Comparison of ENCODE assay signal across 13 cellular contexts in genomic region chr1:46605242-46605641, GRCh38. TPM values are rescaled to one million over a fixed set of nuclear protein-coding genes. Genes with fewer than 3 reads are reported as not detected.
A peak's percentile ranks its signal among the peaks of the same experiment; 100 is the strongest.
DNase-seq lines count a peak whose midpoint lies in the region; ATAC-seq and TF ChIP-seq lines count a peak whose summit lies in the region.
"Had no signal": no experiment of that assay in that cellular context is flagged by ENCODE, and none has a peak within 500 bp of the region (broad histone marks: within the 10 kb centered on the region; RNA-seq: fewer than 3 reads in every experiment).

No MANE protein-coding gene starts in this region.

- ATAC-seq in CD8-positive, alpha-beta T cell = peak; percentile 26
- ATAC-seq in naive B cell (ENCODE audit: low read depth in 2 of 2) (no peak), HG02759 (IDR thresholded peaks at IDR 0.05; ENCODE audit: unreplicated experiment) (no peak), left lobe of liver (no peak)

- H3K4me1 ChIP-seq in CD8-positive, alpha-beta T cell (ENCODE audit: insufficient read depth, low read length) = peaks cover 32% of the 10 kb centered on the region
- 0 out of 2 replicates have a peak, but pooled peaks cover 4% of the 10 kb centered on the region for H3K4me1 ChIP-seq in MM.1S (ENCODE audit: low read length)

- no peak overlapping the region for H3K4me3 ChIP-seq in CD8-positive, alpha-beta T cell (ENCODE audit: low read depth, low read length)
- 0 out of 2 replicates have a peak overlapping the region, but pooled peaks have one; percentile 92 for H3K4me3 ChIP-seq in MM.1S (ENCODE audit: low read length)

- POLR2A ChIA-PET in CD8-positive, alpha-beta T cell (lab: Charles Lee) = interaction anchor here (0.6 to 6.5 kb wide), 3 partner anchors 12 to 67 kb away, joined by 4 to 102 read pairs (median 4); partner anchors contain the start of genes ATPAF1 and MOB3C

- CTCF ChIA-PET in CD8-positive, alpha-beta T cell (lab: Charles Lee) = interaction anchor here (1.5 to 4.1 kb wide), 3 partner anchors 9 to 17 kb away, joined by 6 to 22 read pairs (median 15); partner anchors contain the start of gene MOB3C

- no peaks in the 10 kb centered on the region for H3K27me3 Mint-ChIP-seq in CD8-positive, alpha-beta T cell (ENCODE audit: low read depth)
- no peaks in the 10 kb centered on the region for H3K27me3 Mint-ChIP-seq in naive B cell

- DNase-seq in CD8-positive, alpha-beta T cell = peak in 5 of 7 experiments; percentile 16 to 64 (median 48)
- DNase-seq in MM.1S = no peak
- peak; percentile 25 for DNase-seq in activated gamma-delta T cell treated with anti-CD3 and anti-CD28 coated beads, Interleukin-2, amount 50 U/mL, for 16 hours (ENCODE audit: low read depth)
- DNase-seq in naive B cell = no peak
- no peak for DNase-seq in NCI-H226
- no peak for DNase-seq in left lobe of liver (ENCODE audit: low spot score)
- DNase-seq in globus pallidus (ENCODE audit: low spot score) = no peak
- DNase-seq: anterior cingulate cortex; esophagus squamous epithelium; NCI-H146; stimulated activated CD4-positive, alpha-beta T cell treated with anti-CD3 and anti-CD28 coated beads, Interleukin-1b, Interleukin-23, amount 100 ng/mL, for 48 hours had no signal

- intact Hi-C loops in CD8-positive, alpha-beta T cell (cut with DNase I, micrococcal nuclease) = loop anchor here in 1 of 2 experiments (2.0 kb wide), 1 partner anchor 64 kb away; the partner anchor contains the start of gene ATPAF1

- peaks cover 10% of the 10 kb centered on the region for H3K36me3 ChIP-seq in CD8-positive, alpha-beta T cell (ENCODE audit: insufficient read depth, low read length)
- H3K36me3 ChIP-seq in MM.1S (replicated peaks; ENCODE audit: insufficient read depth, low read length) = no peaks in the 10 kb centered on the region

- peak overlapping the region; percentile 47 for H3K27ac Mint-ChIP-seq in CD8-positive, alpha-beta T cell
- H3K27ac Mint-ChIP-seq in naive B cell = peak overlapping the region in 2 of 6 donors; percentile 65 to 90

- TF ChIP-seq CTCF in CD8-positive, alpha-beta T cell (IDR thresholded peaks at IDR 0.05) = no peak
- no peak for TF ChIP-seq CTCF in MM.1S (IDR thresholded peaks at IDR 0.05; ENCODE audit: low read length)

- no peaks in the 10 kb centered on the region for H3K9me3 ChIP-seq in CD8-positive, alpha-beta T cell (ENCODE audit: low read length)
- H3K9me3 ChIP-seq in MM.1S (replicated peaks; ENCODE audit: insufficient read depth, low read length) = no peaks in the 10 kb centered on the region
- H3K9me3 ChIP-seq: esophagus squamous epithelium had no signal

- H3K79me2 ChIP-seq in MM.1S (ENCODE audit: low read length) = peaks cover 11% of the 10 kb centered on the region; the same call in 1 of the 2 replicates

- H3K4me1 Mint-ChIP-seq in CD8-positive, alpha-beta T cell (ENCODE audit: low read depth) = peaks cover 56% of the 10 kb centered on the region
- H3K4me1 Mint-ChIP-seq in naive B cell = peaks cover 28 to 62% (median 29%) of the 10 kb centered on the region in 3 donors

- no peaks in the 10 kb centered on the region for H3K9me3 Mint-ChIP-seq in CD8-positive, alpha-beta T cell
- H3K9me3 Mint-ChIP-seq in naive B cell = no peaks in the 10 kb centered on the region

- H3K27me3 ChIP-seq in CD8-positive, alpha-beta T cell (ENCODE audit: insufficient read depth, low read length) = no peaks in the 10 kb centered on the region
- no peaks in the 10 kb centered on the region for H3K27me3 ChIP-seq in MM.1S (replicated peaks; ENCODE audit: insufficient read depth, low read length)
- H3K27me3 ChIP-seq: esophagus squamous epithelium had no signal

- no peak overlapping the region for H3K4me2 ChIP-seq in MM.1S (ENCODE audit: low read depth, low read length)

- H2AFZ ChIP-seq in MM.1S (ENCODE audit: low read length) = no peak overlapping the region

- H4K20me1 ChIP-seq in MM.1S (ENCODE audit: insufficient read depth, low read length) = no peaks in the 10 kb centered on the region

- H3K9ac ChIP-seq in MM.1S (ENCODE audit: low read length) = no peak overlapping the region

- H3K9me2 ChIP-seq in MM.1S (replicated peaks; ENCODE audit: insufficient read depth, low read length) = no peaks in the 10 kb centered on the region

- H3K4me3 Mint-ChIP-seq in CD8-positive, alpha-beta T cell = peak overlapping the region; percentile 92
- peak overlapping the region; percentile 82 to 96 (median 95) for H3K4me3 Mint-ChIP-seq in naive B cell

- H3K27ac ChIP-seq in CD8-positive, alpha-beta T cell (ENCODE audit: low read depth, low read length) = no peak overlapping the region
- no peak overlapping the region for H3K27ac ChIP-seq in MM.1S (ENCODE audit: low read length)

- H3K36me3 Mint-ChIP-seq in CD8-positive, alpha-beta T cell = peaks cover 31% of the 10 kb centered on the region
- H3K36me3 Mint-ChIP-seq in naive B cell = peaks cover 10 to 14% of the 10 kb centered on the region in 2 donors

- H3F3A ChIP-seq in MM.1S (ENCODE audit: insufficient read depth, low read length) = no peaks in the 10 kb centered on the region

RNA-seq across cellular contexts. Expression of gene MKNK1, which starts 1.2 kb away (rescaled TPM):
- total RNA-seq in CD8-positive, alpha-beta T cell = 10 to 100 TPM; 30.3 to 30.6 TPM
- 10 to 100 TPM; 14.2 to 23.8 (median 18.6) TPM for polyA plus RNA-seq in naive B cell (ENCODE audit: low read depth in 6 of 6)
- total RNA-seq in left lobe of liver = 18.9 TPM

RNA-seq across cellular contexts. Expression of gene MOB3C, which starts 11.4 kb away (rescaled TPM):
- total RNA-seq in CD8-positive, alpha-beta T cell = 1 to 10 TPM; 8.0 to 8.6 TPM
- polyA plus RNA-seq in naive B cell (ENCODE audit: low read depth in 6 of 6) = 10 to 100 TPM in 5 of 6 donors, 1 to 10 TPM in 1; 8.5 to 18.2 (median 13.4) TPM
- 5.3 TPM for total RNA-seq in left lobe of liver

RNA-seq across cellular contexts. Expression of gene KNCN, which starts 53.8 kb away (rescaled TPM):
- not detected for total RNA-seq in CD8-positive, alpha-beta T cell
- not detected for polyA plus RNA-seq in naive B cell (ENCODE audit: low read depth in 6 of 6)
- total RNA-seq in left lobe of liver = not detected
- total RNA-seq: esophagus squamous epithelium, omental fat pad had no signal

Comparison
In these comparisons a context has a peak if more than half of its experiments do, and no peak if none do; other contexts are left out.
1. DNase-seq: peak in CD8-positive, alpha-beta T cell (5 of 7) and activated gamma-delta T cell treated with anti-CD3 and anti-CD28 coated beads, Interleukin-2, amount 50 U/mL, for 16 hours (single experiment); none in MM.1S (single experiment), naive B cell (single experiment), NCI-H226 (single experiment), left lobe of liver (single experiment) and globus pallidus (single experiment).